16 cellular contexts compared by ENCODE assay signal in the genomic region with DNA sequence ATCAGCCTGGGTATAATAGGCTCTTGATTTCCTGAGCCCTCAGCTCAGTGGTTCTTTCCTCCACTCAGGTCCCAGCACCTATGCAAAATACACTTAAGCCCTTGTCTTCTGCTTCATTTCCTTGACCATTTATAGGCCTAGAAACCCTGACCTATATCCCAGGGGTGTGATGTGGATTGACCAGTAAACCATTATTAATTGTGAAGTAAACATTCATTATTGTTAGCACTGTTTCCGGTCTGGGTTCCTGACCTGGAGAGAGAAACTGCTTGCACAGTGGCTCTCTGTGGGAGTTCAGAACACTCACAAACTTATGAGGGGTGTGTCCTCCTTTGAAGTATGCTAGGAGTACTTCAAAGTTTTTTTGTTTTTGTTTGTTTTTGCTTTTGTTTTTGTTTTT. TPM values are rescaled to one million over a fixed set of nuclear protein-coding genes. Genes with fewer than 3 reads are reported as not detected.
DNase-seq lines count a peak whose midpoint lies in the region; ATAC-seq and TF ChIP-seq lines count a peak whose summit lies in the region.
"Had no signal": no experiment of that assay in that cellular context is flagged by ENCODE, and none has a peak within 500 bp of the region (broad histone marks: within the 10 kb centered on the region; RNA-seq: fewer than 3 reads in every experiment).

No MANE protein-coding gene starts in this region.

- no peaks in the 10 kb centered on the region for H3K9me3 ChIP-seq in MM.1S (replicated peaks; ENCODE audit: insufficient read depth, low read length)
- H3K9me3 ChIP-seq: BE2C, Caco-2, HAP-1 had no signal

- H3K4me3 ChIP-seq in MM.1S (ENCODE audit: low read length) = no peak overlapping the region
- H3K4me3 ChIP-seq: GM23248, HAP-1 had no signal

- no peak overlapping the region for H2AFZ ChIP-seq in MM.1S (ENCODE audit: low read length)
- H2AFZ ChIP-seq: GM23248 had no signal

- H3K27ac ChIP-seq in MM.1S (ENCODE audit: low read length) = no peak overlapping the region
- H3K27ac ChIP-seq: GM23248 had no signal

- no peaks in the 10 kb centered on the region for H3K36me3 ChIP-seq in MM.1S (replicated peaks; ENCODE audit: insufficient read depth, low read length)
- H3K36me3 ChIP-seq: BE2C, HAP-1 had no signal

- peaks cover 3% of the 10 kb centered on the region; the same call in 1 of the 2 replicates for H3K4me1 ChIP-seq in MM.1S (ENCODE audit: low read length)
- H3K4me1 ChIP-seq: BE2C, Caco-2 had no signal

- ATAC-seq in GM18868 (IDR thresholded peaks at IDR 0.05; ENCODE audit: unreplicated experiment) = no peak
- ATAC-seq: HepG2 had no signal

- H3K27me3 ChIP-seq in MM.1S (replicated peaks; ENCODE audit: insufficient read depth, low read length) = no peaks in the 10 kb centered on the region
- H3K27me3 ChIP-seq: BE2C had no signal

- H3K9ac ChIP-seq in MM.1S (ENCODE audit: low read length) = no peak overlapping the region
- H3K9ac ChIP-seq: GM23248 had no signal

- H3K9me2 ChIP-seq in MM.1S (replicated peaks; ENCODE audit: insufficient read depth, low read length) = no peaks in the 10 kb centered on the region

- in situ Hi-C loops in SK-MEL-5 (cut with HindIII; ENCODE audit: low pct_unique_long_range_greater_than_20kb, low sequenced_read_pairs) (no loop called here), KBM-7 (cut with MboI; ENCODE audit: low pct_unique_long_range_greater_than_20kb, low sequenced_read_pairs) (loop anchor here (25.0 kb wide), 1 partner anchor 100 kb away; no protein-coding TSS in a partner anchor)

- DNase-seq in NCI-H82 (lab: John Stamatoyannopoulos, UW) = peak; percentile 29
- DNase-seq in NCI-H82 treated with DMSO at 0.1 percent for 48 hours (lab: John Stamatoyannopoulos, UW; ENCODE audit: unreplicated experiment) = no peak
- peak; percentile 16 for DNase-seq in MM.1S
- peak; percentile 52 for DNase-seq in SK-MEL-5 (ENCODE audit: low read depth, low spot score)
- no peak for DNase-seq in KBM-7
- DNase-seq: ACHN; BE2C; C1 segment of cervical spinal cord; Caco-2; CD4-positive, CD25-positive, alpha-beta regulatory T cell; CD8-positive, alpha-beta memory T cell; GM23248 had no signal

- TF ChIP-seq CTCF in MM.1S (IDR thresholded peaks at IDR 0.05; ENCODE audit: low read length) = no peak

- H3K4me2 ChIP-seq in MM.1S (ENCODE audit: low read depth, low read length) = no peak overlapping the region

- no peaks in the 10 kb centered on the region for H3F3A ChIP-seq in MM.1S (ENCODE audit: insufficient read depth, low read length)

- no peaks in the 10 kb centered on the region for H3K79me2 ChIP-seq in MM.1S (ENCODE audit: low read length)

- no peaks in the 10 kb centered on the region for H4K20me1 ChIP-seq in MM.1S (ENCODE audit: insufficient read depth, low read length)

RNA-seq across cellular contexts. Expression of gene TOMM5, which starts 19.6 kb away (rescaled TPM):
- 290 and 302 TPM in 2 replicates for total RNA-seq in SK-MEL-5 (2014; rRNA removed; shearing (Covaris generic))
- 124 and 183 TPM in 2 replicates for polyA plus RNA-seq in SK-MEL-5 (2015; cell fraction: cytosol; rRNA removed)
- 31.5 and 52.3 TPM in 2 replicates for polyA plus RNA-seq in SK-MEL-5 (2015; cell fraction: nucleus; rRNA removed)

RNA-seq across cellular contexts. Expression of gene FBXO10, which starts 35.8 kb away (rescaled TPM):
- total RNA-seq in SK-MEL-5 (2014; rRNA removed; shearing (Covaris generic)) = 12.9 and 20.2 TPM in 2 replicates
- polyA plus RNA-seq in SK-MEL-5 (2015; cell fraction: cytosol; rRNA removed) = 10.7 and 12.5 TPM in 2 replicates
- polyA plus RNA-seq in SK-MEL-5 (2015; cell fraction: nucleus; rRNA removed) = 9.1 and 15.4 TPM in 2 replicates

RNA-seq across cellular contexts. Expression of gene FRMPD1, which starts 38.8 kb away (rescaled TPM):
- total RNA-seq in SK-MEL-5 (2014; rRNA removed; shearing (Covaris generic)) = 0.11 TPM in 1 of 2 replicates, not detected in the other
- 0.13 and 0.16 TPM in 2 replicates for polyA plus RNA-seq in SK-MEL-5 (2015; cell fraction: cytosol; rRNA removed)
- 0.79 and 1.3 TPM in 2 replicates for polyA plus RNA-seq in SK-MEL-5 (2015; cell fraction: nucleus; rRNA removed)
- total RNA-seq: Caco-2; CD4-positive, CD25-positive, alpha-beta regulatory T cell; CD8-positive, alpha-beta memory T cell; GM23248; H4; HepG2 had no signal
- polyA plus RNA-seq: CD4-positive, CD25-positive, alpha-beta regulatory T cell; CD8-positive, alpha-beta memory T cell; GM23248; HepG2 had no signal

Comparison
In these comparisons a context has a peak if more than half of its experiments do, and no peak if none do; other contexts are left out.
1. DNase-seq: peak in NCI-H82 (single experiment), MM.1S (single experiment) and SK-MEL-5 (single experiment); none in NCI-H82 treated with DMSO at 0.1 percent for 48 hours (single experiment) and KBM-7 (single experiment).